ENCODE assay signal across 9 cellular contexts in genomic region chr1:183841550-183841949, GRCh38. TPM values are rescaled to one million over a fixed set of nuclear protein-coding genes. Genes with fewer than 3 reads are reported as not detected.
DNase-seq lines count a peak whose midpoint lies in the region; ATAC-seq and TF ChIP-seq lines count a peak whose summit lies in the region.
"Had no signal": no experiment of that assay in that cellular context is flagged by ENCODE, and none has a peak within 500 bp of the region (broad histone marks: within the 10 kb centered on the region; RNA-seq: fewer than 3 reads in every experiment).

No MANE protein-coding gene starts in this region.

- no peak overlapping the region for H2BK120ac ChIP-seq in mesenchymal stem cell (ENCODE audit: low read depth, low read length)

- H3K4me1 ChIP-seq in mesenchymal stem cell (ENCODE audit: control insufficient read depth, insufficient read depth, low read depth, low read length): peaks cover 2% of the 10 kb centered on the region
- H3K4me1 ChIP-seq in psoas muscle: no peaks in the 10 kb centered on the region

- TF ChIP-seq CTCF in psoas muscle (IDR thresholded peaks at IDR 0.05): no peak

- H4K8ac ChIP-seq in mesenchymal stem cell (ENCODE audit: low read length): no peak overlapping the region

- H3K9ac ChIP-seq in mesenchymal stem cell (ENCODE audit: low read length): peak overlapping the region; percentile 78

- no peak overlapping the region for H2BK15ac ChIP-seq in mesenchymal stem cell (ENCODE audit: low read depth, poor library complexity, severe bottlenecking)

- intact Hi-C loops in psoas muscle (cut with DNase I): no loop called here

- H2AK5ac ChIP-seq in mesenchymal stem cell (ENCODE audit: low read length, severe bottlenecking): peak overlapping the region; percentile 49

- no peak overlapping the region for H2BK5ac ChIP-seq in mesenchymal stem cell (ENCODE audit: low read depth, low read length, poor library complexity, severe bottlenecking)

- H3K9me3 ChIP-seq in mesenchymal stem cell (ENCODE audit: control insufficient read depth, low read length) (no peaks in the 10 kb centered on the region), psoas muscle (no peaks in the 10 kb centered on the region)

- no peak overlapping the region for H3K23ac ChIP-seq in mesenchymal stem cell (ENCODE audit: low read length in 2 of 2)

- no CpG with 5 or more reads among the region's 1 CpG for WGBS in mesenchymal stem cell
- WGBS in psoas muscle, 3 donors: 0 to 45% (median 3%) methylated on average over 1 of the region's 1 CpG

- no peak overlapping the region for H3K14ac ChIP-seq in mesenchymal stem cell (ENCODE audit: low read length in 2 of 2)

- H3K27me3 ChIP-seq in mesenchymal stem cell (ENCODE audit: control insufficient read depth in 1 of 2, insufficient read depth in 1 of 2, low read length in 2 of 2) (no peaks in the 10 kb centered on the region), psoas muscle (ENCODE audit: insufficient read depth in 3 of 3, low read length in 2 of 3) (no peaks in the 10 kb centered on the region)

- H3K4me2 ChIP-seq in mesenchymal stem cell (ENCODE audit: low read length, poor library complexity, severe bottlenecking): no peak overlapping the region

- peak overlapping the region in 1 of 2 experiments; percentile 29 for H3K4ac ChIP-seq in mesenchymal stem cell (ENCODE audit: low read depth in 1 of 2, low read length in 2 of 2)

- no peak overlapping the region for H3K27ac ChIP-seq in mesenchymal stem cell (ENCODE audit: low read length, poor library complexity, severe bottlenecking)
- no peak overlapping the region for H3K27ac ChIP-seq in psoas muscle

- peak overlapping the region in 1 of 2 experiments; percentile 40 for H3K18ac ChIP-seq in mesenchymal stem cell (ENCODE audit: low read depth in 1 of 2, low read length in 2 of 2)

- DNase-seq in NCI-H526 treated with DMSO at 0.1 percent for 48 hours (lab: John Stamatoyannopoulos, UW) (peak; percentile 89), mesenchymal stem cell (peak; percentile 68), DMS114 treated with DMSO at 0.1 percent for 48 hours (lab: John Stamatoyannopoulos, UW; ENCODE audit: unreplicated experiment) (no peak), psoas muscle (no peak), NCI-H1694 treated with DMSO at 0.1 percent for 48 hours (lab: John Stamatoyannopoulos, UW) (no peak)
- no peak for DNase-seq in stimulated activated naive CD4-positive, alpha-beta T cell treated with Interleukin-2 at 50 U/mL for 16 hours (lab: John Stamatoyannopoulos, UW)
- DNase-seq: Kasumi-1 had no signal

- no peak overlapping the region for H2AFZ ChIP-seq in mesenchymal stem cell (ENCODE audit: low read depth, low read length)

- H3K79me1 ChIP-seq in mesenchymal stem cell (replicated peaks; ENCODE audit: low read length, poor library complexity, severe bottlenecking): peaks cover 6% of the 10 kb centered on the region

- H3K36me3 ChIP-seq in mesenchymal stem cell (ENCODE audit: control insufficient read depth in 1 of 2, insufficient read depth in 2 of 2, low read depth in 1 of 2, low read length in 2 of 2) (peaks cover 0 to 20% of the 10 kb centered on the region in 2 experiments), psoas muscle (ENCODE audit: insufficient read depth in 1 of 2, low read depth in 1 of 2) (no peaks in the 10 kb centered on the region)

- H3K4me3 ChIP-seq in mesenchymal stem cell (ENCODE audit: insufficient read depth in 1 of 2, low read depth in 1 of 2, low read length in 2 of 2): no peak overlapping the region
- H3K4me3 ChIP-seq in psoas muscle: no peak overlapping the region

- no peak overlapping the region for H4K91ac ChIP-seq in mesenchymal stem cell (ENCODE audit: low read length)

- H2BK12ac ChIP-seq in mesenchymal stem cell (ENCODE audit: low read length in 2 of 2): peak overlapping the region; percentile 46 to 94

- peak; percentile 50 for ATAC-seq in GM18511 (IDR thresholded peaks at IDR 0.05; ENCODE audit: unreplicated experiment)
- ATAC-seq in GM21619 (IDR thresholded peaks at IDR 0.05; ENCODE audit: unreplicated experiment): peak; percentile 44
- no peak for ATAC-seq in psoas muscle

RNA-seq across cellular contexts. Expression of gene RGL1, which starts 36.6 kb away (rescaled TPM):
- polyA plus RNA-seq in mesenchymal stem cell (2013, experiment 1 of 2): 47.5 TPM
- polyA plus RNA-seq in mesenchymal stem cell (2013, experiment 2 of 2): 47.1 TPM
- 1 to 10 TPM; 3.9 to 6.8 (median 5.2) TPM for total RNA-seq in psoas muscle
- polyA plus RNA-seq in psoas muscle: 1 to 10 TPM in 2 of 3 donors, under 1 TPM in 1; 0.93 to 1.3 (median 1.3) TPM

Comparison
In these comparisons a context has a peak if more than half of its experiments do, and no peak if none do; other contexts are left out.
1. ATAC-seq: peak in GM18511 (single experiment) and GM21619 (single experiment); none in psoas muscle (0 of 4).
2. DNase-seq: peak in NCI-H526 treated with DMSO at 0.1 percent for 48 hours (single experiment) and mesenchymal stem cell (single experiment); none in stimulated activated naive CD4-positive, alpha-beta T cell treated with Interleukin-2 at 50 U/mL for 16 hours (single experiment), DMS114 treated with DMSO at 0.1 percent for 48 hours (single experiment), psoas muscle (0 of 2) and NCI-H1694 treated with DMSO at 0.1 percent for 48 hours (single experiment).